In the genomic region with DNA sequence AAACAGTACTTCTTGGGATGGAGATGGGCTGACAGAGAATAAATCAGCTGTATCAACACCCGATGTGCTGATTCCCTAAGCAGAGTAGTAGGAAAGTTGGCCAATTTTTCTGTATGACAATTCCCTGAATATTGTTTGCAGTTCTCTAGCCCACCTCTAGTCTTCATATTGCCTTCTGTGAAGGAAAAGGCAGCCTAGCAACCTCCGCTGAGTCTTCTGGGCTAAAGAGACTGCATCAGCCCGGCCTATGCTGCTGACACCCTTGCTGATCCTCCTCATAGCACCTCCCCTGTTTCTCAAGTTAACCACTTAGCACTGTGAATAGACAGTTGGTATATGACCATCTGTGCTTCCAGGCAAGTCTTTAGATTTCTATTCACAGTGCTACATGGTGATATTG, we compare ENCODE assay signal across 1 cellular context.
TF ChIP-seq lines count a peak whose summit lies in the region.

No MANE protein-coding gene starts in this region.

TF ChIP-seq in GM23338, 12 proteins besides CTCF, POLR2A, EP300 and RAD21 (continued from another document):
- TF ChIP-seq, protein P1, sequence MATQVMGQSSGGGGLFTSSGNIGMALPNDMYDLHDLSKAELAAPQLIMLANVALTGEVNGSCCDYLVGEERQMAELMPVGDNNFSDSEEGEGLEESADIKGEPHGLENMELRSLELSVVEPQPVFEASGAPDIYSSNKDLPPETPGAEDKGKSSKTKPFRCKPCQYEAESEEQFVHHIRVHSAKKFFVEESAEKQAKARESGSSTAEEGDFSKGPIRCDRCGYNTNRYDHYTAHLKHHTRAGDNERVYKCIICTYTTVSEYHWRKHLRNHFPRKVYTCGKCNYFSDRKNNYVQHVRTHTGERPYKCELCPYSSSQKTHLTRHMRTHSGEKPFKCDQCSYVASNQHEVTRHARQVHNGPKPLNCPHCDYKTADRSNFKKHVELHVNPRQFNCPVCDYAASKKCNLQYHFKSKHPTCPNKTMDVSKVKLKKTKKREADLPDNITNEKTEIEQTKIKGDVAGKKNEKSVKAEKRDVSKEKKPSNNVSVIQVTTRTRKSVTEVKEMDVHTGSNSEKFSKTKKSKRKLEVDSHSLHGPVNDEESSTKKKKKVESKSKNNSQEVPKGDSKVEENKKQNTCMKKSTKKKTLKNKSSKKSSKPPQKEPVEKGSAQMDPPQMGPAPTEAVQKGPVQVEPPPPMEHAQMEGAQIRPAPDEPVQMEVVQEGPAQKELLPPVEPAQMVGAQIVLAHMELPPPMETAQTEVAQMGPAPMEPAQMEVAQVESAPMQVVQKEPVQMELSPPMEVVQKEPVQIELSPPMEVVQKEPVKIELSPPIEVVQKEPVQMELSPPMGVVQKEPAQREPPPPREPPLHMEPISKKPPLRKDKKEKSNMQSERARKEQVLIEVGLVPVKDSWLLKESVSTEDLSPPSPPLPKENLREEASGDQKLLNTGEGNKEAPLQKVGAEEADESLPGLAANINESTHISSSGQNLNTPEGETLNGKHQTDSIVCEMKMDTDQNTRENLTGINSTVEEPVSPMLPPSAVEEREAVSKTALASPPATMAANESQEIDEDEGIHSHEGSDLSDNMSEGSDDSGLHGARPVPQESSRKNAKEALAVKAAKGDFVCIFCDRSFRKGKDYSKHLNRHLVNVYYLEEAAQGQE (IDR thresholded peaks at IDR 0.05; ENCODE audit: unreplicated experiment), result no peak
- TF ChIP-seq POLR2AphosphoS5 (IDR thresholded peaks at IDR 0.05; ENCODE audit: low read depth), result no peak
- no peak for TF ChIP-seq EZH2phosphoT487 (IDR thresholded peaks at IDR 0.05; ENCODE audit: unreplicated experiment)
- TF ChIP-seq ZNF114 (CRISPR knock-in tag; IDR thresholded peaks at IDR 0.05), result no peak
- no peak for TF ChIP-seq NANOG (IDR thresholded peaks at IDR 0.05; ENCODE audit: borderline replicate concordance)
